Comparison of ENCODE assay signal across 10 cellular contexts in genomic region chr18:22783245-22783644, GRCh38.
"Had no signal": no experiment of that assay in that cellular context is flagged by ENCODE, and none has a peak within 500 bp of the region (broad histone marks: within the 10 kb centered on the region; RNA-seq: fewer than 3 reads in every experiment).

No MANE protein-coding gene starts in this region.

- ATAC-seq: HCT116 had no signal

- H3K4me3 Mint-ChIP-seq: HFFc6, IgD-negative memory B cell had no signal

- DNase-seq: GM23248, H7, HFFc6, Karpas-422, KBM-7 had no signal

- H3K27ac Mint-ChIP-seq: HFFc6, IgD-negative memory B cell had no signal

- H2AFZ ChIP-seq: GM23248 had no signal

- FAIRE-seq: HTR-8/SVneo had no signal

- H3K4me1 Mint-ChIP-seq: IgD-negative memory B cell had no signal

- H3K27ac ChIP-seq: GM23248, KMS-11 had no signal

- H3K4me3 ChIP-seq: GM23248, HAP-1 had no signal

- H3K9me3 ChIP-seq: HAP-1 had no signal

- H3K9me3 Mint-ChIP-seq: HFFc6, IgD-negative memory B cell had no signal

- H3K36me3 Mint-ChIP-seq: IgD-negative memory B cell had no signal

- H3K4me2 ChIP-seq: KMS-11 had no signal

- H3K4me1 ChIP-seq: HAP-1 had no signal

- H3K9ac ChIP-seq: GM23248, KMS-11 had no signal

- H3K36me3 ChIP-seq: HAP-1 had no signal
